In the genomic region with DNA sequence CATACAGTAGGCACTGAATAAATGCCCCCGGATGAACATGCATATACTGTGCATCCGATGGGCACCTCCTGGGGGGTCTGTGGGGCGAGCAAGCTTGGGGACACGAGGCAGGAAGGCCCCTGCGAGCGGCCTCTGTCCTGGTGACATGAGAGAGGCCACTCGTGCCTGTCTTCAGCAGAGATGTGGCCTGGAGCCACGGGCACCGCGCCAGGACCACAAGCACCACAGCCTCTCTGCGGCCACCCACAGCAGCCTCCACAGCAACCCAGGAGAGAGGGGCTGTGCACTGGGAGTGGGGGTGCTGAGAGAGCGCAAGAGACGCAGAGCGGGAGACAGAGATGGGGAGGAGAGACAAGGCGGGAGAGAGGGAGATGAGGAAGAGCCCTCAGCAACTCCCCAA, we compare ENCODE assay signal across 14 cellular contexts.
A peak's percentile ranks its signal among the peaks of the same experiment; 100 is the strongest.
DNase-seq lines count a peak whose midpoint lies in the region; ATAC-seq and TF ChIP-seq lines count a peak whose summit lies in the region.
"Had no signal": no experiment of that assay in that cellular context is flagged by ENCODE, and none has a peak within 500 bp of the region (broad histone marks: within the 10 kb centered on the region; RNA-seq: fewer than 3 reads in every experiment).

No MANE protein-coding gene starts in this region.

- H3K36me3 ChIP-seq in breast epithelium (no peaks in the 10 kb centered on the region), mammary epithelial cell (ENCODE audit: insufficient read depth, low read length) (peaks cover 7% of the 10 kb centered on the region), H7 (replicated peaks; ENCODE audit: control insufficient read depth, insufficient read depth, low read length) (peaks cover 5% of the 10 kb centered on the region), aorta (ENCODE audit: control insufficient read depth in 1 of 2, insufficient read depth in 2 of 2, low read length in 1 of 2) (no peaks in the 10 kb centered on the region)

- CTCF ChIA-PET in mammary epithelial cell (lab: Charles Lee; ENCODE audit: low non-redundant PET) = no interaction called here

- H3K27me3 Mint-ChIP-seq in glutamatergic neuron (ENCODE audit: unreplicated experiment) (peaks cover 31% of the 10 kb centered on the region), neural crest cell (ENCODE audit: low read depth) (no peaks in the 10 kb centered on the region)
- no peaks in the 10 kb centered on the region for H3K27me3 Mint-ChIP-seq in activated naive CD8-positive, alpha-beta T cell treated with anti-CD3 and anti-CD28 coated beads, Interleukin-2, amount 50 U/mL, for 24 hours
- H3K27me3 Mint-ChIP-seq: activated CD4-positive, alpha-beta T cell treated with anti-CD3 and anti-CD28 coated beads for 36 hours had no signal

- H3K4me3 Mint-ChIP-seq in glutamatergic neuron (ENCODE audit: unreplicated experiment) (no peak overlapping the region), neural crest cell (no peak overlapping the region)
- H3K4me3 Mint-ChIP-seq in activated naive CD8-positive, alpha-beta T cell treated with anti-CD3 and anti-CD28 coated beads, Interleukin-2, amount 50 U/mL, for 24 hours = no peak overlapping the region
- H3K4me3 Mint-ChIP-seq: activated CD4-positive, alpha-beta T cell treated with anti-CD3 and anti-CD28 coated beads for 36 hours had no signal

- H3K27ac Mint-ChIP-seq in glutamatergic neuron (ENCODE audit: unreplicated experiment) (peak overlapping the region; percentile 79), neural crest cell (ENCODE audit: unreplicated experiment) (peak overlapping the region; percentile 39)
- no peak overlapping the region for H3K27ac Mint-ChIP-seq in activated naive CD8-positive, alpha-beta T cell treated with anti-CD3 and anti-CD28 coated beads, Interleukin-2, amount 50 U/mL, for 24 hours
- H3K27ac Mint-ChIP-seq: activated CD4-positive, alpha-beta T cell treated with anti-CD3 and anti-CD28 coated beads for 36 hours had no signal

- intact Hi-C loops in breast epithelium (cut with DNase I; ENCODE audit: low total_unique reads) (no loop called here), mammary epithelial cell (cut with micrococcal nuclease) (no loop called here), aorta (cut with DNase I) (no loop called here)

- TF ChIP-seq CTCF in breast epithelium (IDR thresholded peaks at IDR 0.05) (no peak), mammary epithelial cell (conservative IDR thresholded peaks at IDR 0.05 in 1 of 2, IDR thresholded peaks at IDR 0.05 in 1 of 2; ENCODE audit: extremely low read depth in 1 of 2, insufficient read depth in 1 of 2, low read depth in 1 of 2, low read length in 2 of 2) (no peak), glutamatergic neuron (IDR thresholded peaks at IDR 0.05; ENCODE audit: partially characterized antibody, unreplicated experiment) (no peak), neural crest cell (conservative IDR thresholded peaks at IDR 0.05) (no peak)

- no peak overlapping the region for H3K4me2 ChIP-seq in mammary epithelial cell (ENCODE audit: insufficient read depth, low read depth, low read length)
- H3K4me2 ChIP-seq: A549 had no signal

- H3K79me2 ChIP-seq in mammary epithelial cell (ENCODE audit: insufficient read depth, low read length) = peaks cover 76% of the 10 kb centered on the region

- DNase-seq in breast epithelium (ENCODE audit: low spot score in 2 of 2) (no peak), mammary epithelial cell (no peak), glutamatergic neuron (no peak), neural crest cell (ENCODE audit: low read depth, low spot score) (no peak), H7 (no peak), aorta (no peak)
- DNase-seq in activated naive CD8-positive, alpha-beta T cell treated with anti-CD3 and anti-CD28 coated beads, Interleukin-2, amount 50 U/mL, for 24 hours = no peak
- DNase-seq: activated CD4-positive, alpha-beta T cell treated with anti-CD3 and anti-CD28 coated beads for 36 hours; activated T-cell treated with anti-CD3 and anti-CD28 coated beads, Interleukin-2, amount 50 U/mL, for 1 hour; KBM-7; NCI-H1436; PC-3 had no signal

- in situ Hi-C loops in mammary epithelial cell (cut with MboI; ENCODE audit: low sequenced_read_pairs in 2 of 2) = loop anchor here in 1 of 2 donors (25.0 kb wide), 1 partner anchor 349 kb away; no protein-coding TSS in a partner anchor

- H3K27ac ChIP-seq in breast epithelium = peak overlapping the region; percentile 40 to 84
- H3K27ac ChIP-seq in mammary epithelial cell (ENCODE audit: insufficient read depth, low read depth, low read length) = no peak overlapping the region
- no peak overlapping the region for H3K27ac ChIP-seq in aorta (ENCODE audit: low read depth in 1 of 2, low read length in 2 of 2)

- no peaks in the 10 kb centered on the region for H3K27me3 ChIP-seq in breast epithelium
- no peaks in the 10 kb centered on the region for H3K27me3 ChIP-seq in mammary epithelial cell (ENCODE audit: insufficient read depth, low read length)
- H3K27me3 ChIP-seq in H7 (ENCODE audit: control insufficient read depth, insufficient read depth, low read length) = no peaks in the 10 kb centered on the region
- H3K27me3 ChIP-seq in aorta (ENCODE audit: control insufficient read depth in 1 of 2, insufficient read depth in 2 of 2, low read length in 1 of 2) = no peaks in the 10 kb centered on the region

- H3K9me3 ChIP-seq in breast epithelium (no peaks in the 10 kb centered on the region), mammary epithelial cell (replicated peaks; ENCODE audit: insufficient read depth, low read length) (no peaks in the 10 kb centered on the region), aorta (ENCODE audit: control insufficient read depth, low read length) (no peaks in the 10 kb centered on the region)
- H3K9me3 ChIP-seq: A549 had no signal

- peaks cover 2% of the 10 kb centered on the region for H4K20me1 ChIP-seq in mammary epithelial cell (ENCODE audit: insufficient read depth, low read length)

- H3K4me1 Mint-ChIP-seq in glutamatergic neuron (ENCODE audit: low read depth, unreplicated experiment) (peaks cover 38% of the 10 kb centered on the region), neural crest cell (peaks cover 9% of the 10 kb centered on the region)
- H3K4me1 Mint-ChIP-seq in activated naive CD8-positive, alpha-beta T cell treated with anti-CD3 and anti-CD28 coated beads, Interleukin-2, amount 50 U/mL, for 24 hours = no peaks in the 10 kb centered on the region
- H3K4me1 Mint-ChIP-seq: activated CD4-positive, alpha-beta T cell treated with anti-CD3 and anti-CD28 coated beads for 36 hours had no signal

- peaks cover 6% of the 10 kb centered on the region for H3K36me3 Mint-ChIP-seq in glutamatergic neuron (ENCODE audit: unreplicated experiment)
- peaks cover 7% of the 10 kb centered on the region for H3K36me3 Mint-ChIP-seq in neural crest cell (ENCODE audit: low read depth)
- peaks cover 10% of the 10 kb centered on the region for H3K36me3 Mint-ChIP-seq in activated naive CD8-positive, alpha-beta T cell treated with anti-CD3 and anti-CD28 coated beads, Interleukin-2, amount 50 U/mL, for 24 hours (ENCODE audit: low read depth)

- no peak overlapping the region for H2AFZ ChIP-seq in mammary epithelial cell (ENCODE audit: low read depth, low read length)

- no TSS peak for BruUV-seq in mammary epithelial cell (replicated peaks; lab: Mats Ljungman, UMichigan)

- H3K4me1 ChIP-seq in breast epithelium = peaks cover 8% of the 10 kb centered on the region in 2 donors
- peaks cover 23% of the 10 kb centered on the region for H3K4me1 ChIP-seq in mammary epithelial cell (ENCODE audit: insufficient read depth, low read length)
- no peaks in the 10 kb centered on the region for H3K4me1 ChIP-seq in aorta (ENCODE audit: control insufficient read depth in 1 of 2, insufficient read depth in 2 of 2, low read length in 2 of 2)

- H3K9me3 Mint-ChIP-seq in glutamatergic neuron (ENCODE audit: unreplicated experiment) (peaks cover 30% of the 10 kb centered on the region), neural crest cell (no peaks in the 10 kb centered on the region)
- H3K9me3 Mint-ChIP-seq in activated naive CD8-positive, alpha-beta T cell treated with anti-CD3 and anti-CD28 coated beads, Interleukin-2, amount 50 U/mL, for 24 hours = no peaks in the 10 kb centered on the region

- WGBS in mammary epithelial cell (ENCODE audit: low coverage, missing lambda C conversion rate) = 81% methylated on average over 14 of the region's 15 CpGs
- WGBS in aorta, 2 donors = 70 to 75% methylated on average over 15 of the region's 15 CpGs

- dilution Hi-C loops in mammary epithelial cell (cut with HindIII; ENCODE audit: low sequenced_read_pairs) = loop anchor here (5.0 kb wide), 2 partner anchors 56 to 84 kb away; no protein-coding TSS in a partner anchor

- H3K9ac ChIP-seq in mammary epithelial cell (ENCODE audit: insufficient read depth, low read length) = no peak overlapping the region

- ATAC-seq in HG03342 (IDR thresholded peaks at IDR 0.05; ENCODE audit: unreplicated experiment) (no peak), aorta (ENCODE audit: low FRiP score) (no peak)
- no peak for ATAC-seq in activated naive CD8-positive, alpha-beta T cell treated with anti-CD3 and anti-CD28 coated beads, Interleukin-2, amount 50 U/mL, for 24 hours
- ATAC-seq: A549; activated CD4-positive, alpha-beta T cell treated with anti-CD3 and anti-CD28 coated beads for 36 hours; PC-3 had no signal

- TF ChIP-seq POLR2A in breast epithelium (IDR thresholded peaks at IDR 0.05) = no peak

- H3K4me3 ChIP-seq in breast epithelium (no peak overlapping the region), mammary epithelial cell (replicated peaks in 1 of 3; ENCODE audit: insufficient read depth in 1 of 3, low read depth in 2 of 3, low read length in 3 of 3) (no peak overlapping the region), H7 (ENCODE audit: insufficient read depth, low read depth, low read length) (no peak overlapping the region), aorta (ENCODE audit: low read length in 2 of 2) (no peak overlapping the region)
- H3K4me3 ChIP-seq: A549 had no signal

Comparison
In these comparisons a context has a peak if more than half of its experiments do, and no peak if none do; other contexts are left out.
1. H3K27ac ChIP-seq: peak in breast epithelium (2 of 2); none in mammary epithelial cell (single experiment) and aorta (0 of 2).